ENCODE assay signal across 19 cellular contexts in the genomic region with DNA sequence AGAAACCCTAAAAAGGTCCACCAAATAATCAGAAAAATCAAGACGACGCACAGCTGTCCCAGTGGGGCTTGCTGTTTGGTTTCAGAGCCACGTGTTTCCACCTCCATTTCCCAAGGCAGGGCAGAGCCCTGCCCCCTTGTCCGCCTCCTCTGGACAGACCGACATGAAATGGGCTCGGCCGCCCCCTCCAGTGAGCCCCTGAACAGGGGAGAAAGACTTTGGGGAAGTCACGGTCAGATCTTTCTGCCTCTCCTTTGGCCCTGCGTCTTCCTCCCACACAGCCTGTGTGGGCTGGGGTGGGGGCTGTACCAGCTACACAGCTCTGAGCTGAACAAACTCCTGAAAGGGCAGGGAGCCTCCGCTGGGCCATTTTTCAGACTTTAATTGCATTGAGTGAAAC.
A peak's percentile ranks its signal among the peaks of the same experiment; 100 is the strongest.
DNase-seq lines count a peak whose midpoint lies in the region; ATAC-seq, FAIRE-seq and TF ChIP-seq lines count a peak whose summit lies in the region.
"Had no signal": no experiment of that assay in that cellular context is flagged by ENCODE, and none has a peak within 500 bp of the region (broad histone marks: within the 10 kb centered on the region; RNA-seq: fewer than 3 reads in every experiment).

No MANE protein-coding gene starts in this region.

- H3K4me3 ChIP-seq in BLaER1 (peak overlapping the region; percentile 55), HEK293 (ENCODE audit: low read depth, low read length) (no peak overlapping the region), skeletal muscle tissue (ENCODE audit: low read length in 3 of 3) (peak overlapping the region in 1 of 3 donors; percentile 7), BE2C (ENCODE audit: low read depth, low read length) (no peak overlapping the region)
- H3K4me3 ChIP-seq: GM23248, PC-9, SJCRH30 had no signal

- H3K9ac ChIP-seq in BLaER1: peak overlapping the region; percentile 74
- H3K9ac ChIP-seq in skeletal muscle tissue (ENCODE audit: low read depth in 1 of 3, low read length in 3 of 3): peak overlapping the region in 2 of 3 donors; percentile 38 to 81
- H3K9ac ChIP-seq: GM23248, KMS-11 had no signal

- peaks cover 13% of the 10 kb centered on the region for H3K27me3 Mint-ChIP-seq in memory B cell

- H3K9me3 Mint-ChIP-seq in memory B cell: no peaks in the 10 kb centered on the region
- H3K9me3 Mint-ChIP-seq: CD4-positive, alpha-beta T cell had no signal

- H3K36me3 ChIP-seq in BLaER1: no peaks in the 10 kb centered on the region
- H3K36me3 ChIP-seq in HEK293 (ENCODE audit: control insufficient read depth in 2 of 2, insufficient read depth in 1 of 2, low read length in 2 of 2): no peaks in the 10 kb centered on the region
- H3K36me3 ChIP-seq in skeletal muscle tissue (ENCODE audit: control insufficient read depth in 3 of 3, insufficient read depth in 3 of 3, low read length in 3 of 3): no peaks in the 10 kb centered on the region
- no peaks in the 10 kb centered on the region for H3K36me3 ChIP-seq in BE2C
- H3K36me3 ChIP-seq: SJCRH30 had no signal

- TF ChIP-seq CTCF in HEK293 (tag by site-specific recombination; IDR thresholded peaks at IDR 0.05) (no peak), BE2C (IDR thresholded peaks at IDR 0.05; ENCODE audit: low read depth, low read length) (no peak)

- H3K27ac ChIP-seq in BLaER1 (peak overlapping the region; percentile 90), HEK293 (ENCODE audit: extremely low read depth, low read depth, low read length) (no peak overlapping the region), skeletal muscle tissue (ENCODE audit: low read depth, low read length) (peak overlapping the region; percentile 88)
- H3K27ac ChIP-seq: GM23248, KMS-11, PC-9, SJCRH30 had no signal

- H4K20me1 ChIP-seq in BLaER1: no peaks in the 10 kb centered on the region

- peak overlapping the region; percentile 56 for H3K4me3 Mint-ChIP-seq in memory B cell
- H3K4me3 Mint-ChIP-seq: CD4-positive, alpha-beta T cell had no signal

- peak overlapping the region; percentile 13 for H3K27ac Mint-ChIP-seq in memory B cell
- H3K27ac Mint-ChIP-seq: CD4-positive, alpha-beta T cell had no signal

- CTCF ChIA-PET in HEK293 (lab: Yijun Ruan, JAX): no interaction called here

- no peaks in the 10 kb centered on the region for H3K36me3 Mint-ChIP-seq in memory B cell

- peak overlapping the region; percentile 96 for H3K4me2 ChIP-seq in BLaER1
- H3K4me2 ChIP-seq: KMS-11, PC-9 had no signal

- DNase-seq in memory B cell (ENCODE audit: low spot score in 2 of 2): no peak
- no peak for DNase-seq in GM19239 (ENCODE audit: insufficient read length, low spot score)
- DNase-seq in BE2C: no peak
- DNase-seq: Calu3; CD4-positive, alpha-beta T cell; NCI-H1092; NCI-H146; NCI-H2081; NCI-H774; PC-9; SJCRH30 had no signal

- H3K4me1 Mint-ChIP-seq in memory B cell: peaks cover 13% of the 10 kb centered on the region

- no peak for FAIRE-seq in GM19239 (lab: Jason Lieb, UNC)
- FAIRE-seq: A204.1 had no signal

- H3K9me3 ChIP-seq in BLaER1 (no peaks in the 10 kb centered on the region), HEK293 (ENCODE audit: control insufficient read depth, insufficient read depth, low read depth, low read length) (no peaks in the 10 kb centered on the region), skeletal muscle tissue (ENCODE audit: control insufficient read depth in 3 of 3, low read length in 3 of 3) (no peaks in the 10 kb centered on the region), BE2C (no peaks in the 10 kb centered on the region)
- H3K9me3 ChIP-seq: SJCRH30 had no signal

- H3K4me1 ChIP-seq in BLaER1 (peaks cover 99% of the 10 kb centered on the region), HEK293 (ENCODE audit: control insufficient read depth, insufficient read depth, low read length) (peaks cover 4% of the 10 kb centered on the region; the same call in 1 of the 2 replicates), skeletal muscle tissue (ENCODE audit: control insufficient read depth in 3 of 3, insufficient read depth in 3 of 3, low read length in 3 of 3) (peaks cover 27 to 39% (median 37%) of the 10 kb centered on the region in 3 donors), BE2C (no peaks in the 10 kb centered on the region)
- H3K4me1 ChIP-seq: SJCRH30 had no signal

- H3K27me3 ChIP-seq in BLaER1 (no peaks in the 10 kb centered on the region), skeletal muscle tissue (ENCODE audit: control insufficient read depth in 3 of 3, insufficient read depth in 3 of 3, low read length in 3 of 3) (peaks cover 7 to 32% (median 11%) of the 10 kb centered on the region in 3 donors), BE2C (peaks cover 44% of the 10 kb centered on the region)

- ATAC-seq in memory B cell (ENCODE audit: low read depth): no peak
- no peak for ATAC-seq in HG02759 (IDR thresholded peaks at IDR 0.05; ENCODE audit: unreplicated experiment)
- ATAC-seq in GM21723 (IDR thresholded peaks at IDR 0.05; ENCODE audit: unreplicated experiment): no peak

- POLR2A ChIA-PET in HEK293 (lab: Yijun Ruan, JAX): no interaction called here

TF ChIP-seq in HEK293, 187 proteins besides CTCF, POLR2A, EP300 and RAD21:
- TF ChIP-seq ZNF548 (tag by site-specific recombination; IDR thresholded peaks at IDR 0.05) (no peak), EGR2 (tag by site-specific recombination; IDR thresholded peaks at IDR 0.05; ENCODE audit: low read depth) (peak; percentile 84), ZFHX2 (tag by site-specific recombination; conservative IDR thresholded peaks at IDR 0.05) (peak; percentile 93), ZNF341 (tag by site-specific recombination; IDR thresholded peaks at IDR 0.05; ENCODE audit: low read depth) (no peak)
